Comparison of ENCODE assay signal across 8 cellular contexts in the genomic region with DNA sequence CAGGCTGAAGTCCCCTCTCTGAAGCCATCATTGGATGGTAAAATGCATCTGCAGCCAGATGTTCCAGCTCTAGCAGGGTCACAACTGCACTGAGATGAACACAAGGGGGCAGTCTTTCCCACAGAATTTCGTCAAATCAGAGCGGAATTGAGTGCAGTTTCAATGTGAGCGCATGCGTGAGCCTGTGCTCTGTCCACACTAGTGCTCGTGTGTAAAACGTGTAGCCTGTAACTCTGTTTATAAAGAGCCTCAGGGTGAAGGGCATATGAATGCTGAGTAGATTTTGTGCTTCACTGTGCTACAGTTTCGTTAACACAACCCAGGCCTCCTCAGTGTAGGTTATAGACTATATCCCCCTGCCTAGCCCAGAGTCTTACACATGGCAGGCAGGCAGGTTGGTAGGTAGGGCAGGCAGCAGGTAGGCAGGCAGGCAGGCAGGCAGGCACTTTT.
A peak's percentile ranks its signal among the peaks of the same experiment; 100 is the strongest.
DNase-seq lines count a peak whose midpoint lies in the region; TF ChIP-seq lines count a peak whose summit lies in the region.

No MANE protein-coding gene starts in this region.

- H3K4me1 ChIP-seq in OCI-LY3 (ENCODE audit: low read length) (peaks cover 11% of the 10 kb centered on the region), fibroblast of lung (ENCODE audit: control insufficient read depth, extremely low read depth, insufficient read depth, low read length) (no peaks in the 10 kb centered on the region), neural progenitor cell (no peaks in the 10 kb centered on the region)

- peak; percentile 57 for TF ChIP-seq CTCF in GM20000 (IDR thresholded peaks at IDR 0.05; ENCODE audit: extremely low read depth, missing control alignments)
- peak; percentile 61 for TF ChIP-seq CTCF in HL-60 (IDR thresholded peaks at IDR 0.05; ENCODE audit: insufficient read depth, low read length)
- TF ChIP-seq CTCF in OCI-LY3 (IDR thresholded peaks at IDR 0.05; ENCODE audit: low read depth, low read length): peak; percentile 87
- TF ChIP-seq CTCF in fibroblast of lung (conservative IDR thresholded peaks at IDR 0.05 in 1 of 2, IDR thresholded peaks at IDR 0.05 in 1 of 2; ENCODE audit: low read depth in 1 of 2, low read length in 2 of 2): peak; percentile 76 to 88
- TF ChIP-seq CTCF in neural progenitor cell (IDR thresholded peaks at IDR 0.05): peak; percentile 82

- H3K4me1 Mint-ChIP-seq in neural progenitor cell: no peaks in the 10 kb centered on the region

- no peaks in the 10 kb centered on the region for H3K27me3 ChIP-seq in HL-60 (ENCODE audit: insufficient read depth, poor library complexity, severe bottlenecking)
- no peaks in the 10 kb centered on the region for H3K27me3 ChIP-seq in OCI-LY3 (ENCODE audit: low read depth, low read length)
- no peaks in the 10 kb centered on the region for H3K27me3 ChIP-seq in fibroblast of lung (ENCODE audit: control insufficient read depth, insufficient read depth, low read length)
- H3K27me3 ChIP-seq in neural progenitor cell: no peaks in the 10 kb centered on the region

- H3K79me2 ChIP-seq in OCI-LY3 (ENCODE audit: low read length) (no peaks in the 10 kb centered on the region), fibroblast of lung (ENCODE audit: control insufficient read depth, insufficient read depth, low read length) (no peaks in the 10 kb centered on the region), neural progenitor cell (ENCODE audit: low read depth) (no peaks in the 10 kb centered on the region)

- H3K36me3 ChIP-seq in OCI-LY3 (replicated peaks; ENCODE audit: low read depth, low read length) (no peaks in the 10 kb centered on the region), fibroblast of lung (ENCODE audit: control insufficient read depth, insufficient read depth, low read length) (no peaks in the 10 kb centered on the region), neural progenitor cell (no peaks in the 10 kb centered on the region)

- peak overlapping the region; percentile 88 for H3K4me2 ChIP-seq in OCI-LY3 (ENCODE audit: low read length)
- H3K4me2 ChIP-seq in fibroblast of lung (ENCODE audit: extremely low read depth, insufficient read depth, low read length): peak overlapping the region; percentile 44
- H3K4me2 ChIP-seq in neural progenitor cell: peak overlapping the region; percentile 59

- H3K27ac ChIP-seq in HL-60 (replicated peaks) (no peak overlapping the region), OCI-LY3 (ENCODE audit: low read length) (no peak overlapping the region), fibroblast of lung (ENCODE audit: insufficient read depth, low read length) (no peak overlapping the region), neural progenitor cell (no peak overlapping the region), substantia nigra (ENCODE audit: low read depth, low read length, poor library complexity, severe bottlenecking) (no peak overlapping the region)

- DNase-seq in DMS 273 treated with DMSO at 0.1 percent for 48 hours (lab: John Stamatoyannopoulos, UW) (peak; percentile 5), GM20000 (ENCODE audit: low spot score) (peak; percentile 66), HL-60 (ENCODE audit: low read depth in 1 of 2, low spot score in 1 of 2) (peak; percentile 55 to 77), activated T-cell treated with anti-CD3 and anti-CD28 coated beads for 4 hours (peak; percentile 63), fibroblast of lung (ENCODE audit: low read depth in 2 of 2) (peak; percentile 54 to 88), neural progenitor cell (ENCODE audit: low spot score) (peak; percentile 87), substantia nigra (lab: John Stamatoyannopoulos, UW) (peak in 42 of 49 donors; percentile 4 to 78 (median 54))

- H3K27me3 Mint-ChIP-seq in neural progenitor cell (ENCODE audit: insufficient read depth, low read depth): no peaks in the 10 kb centered on the region

- H3F3A ChIP-seq in neural progenitor cell (ENCODE audit: low read depth): no peaks in the 10 kb centered on the region

- H3K9me3 ChIP-seq in OCI-LY3 (ENCODE audit: insufficient read depth, low read length) (no peaks in the 10 kb centered on the region), fibroblast of lung (ENCODE audit: control insufficient read depth, insufficient read depth, low read depth, low read length) (no peaks in the 10 kb centered on the region), neural progenitor cell (ENCODE audit: low read depth) (no peaks in the 10 kb centered on the region)

- H3K27ac Mint-ChIP-seq in neural progenitor cell: no peak overlapping the region

- no peaks in the 10 kb centered on the region for H3K9me3 Mint-ChIP-seq in neural progenitor cell

- no peaks in the 10 kb centered on the region for H3K36me3 Mint-ChIP-seq in neural progenitor cell

- H4K20me1 ChIP-seq in OCI-LY3 (ENCODE audit: insufficient read depth, low read length) (no peaks in the 10 kb centered on the region), fibroblast of lung (ENCODE audit: control insufficient read depth, extremely low read depth, insufficient read depth, low read length) (no peaks in the 10 kb centered on the region), neural progenitor cell (ENCODE audit: low read depth) (no peaks in the 10 kb centered on the region)

- H2AFZ ChIP-seq in OCI-LY3 (ENCODE audit: low read depth, low read length) (peak overlapping the region; percentile 97), fibroblast of lung (ENCODE audit: low read length) (peak overlapping the region; percentile 43), neural progenitor cell (replicated peaks) (peak overlapping the region; percentile 73)

- H3K4me3 ChIP-seq in HL-60 (replicated peaks; ENCODE audit: insufficient read depth, low read length) (no peak overlapping the region), OCI-LY3 (ENCODE audit: low read length) (peak overlapping the region; percentile 79), fibroblast of lung (replicated peaks in 1 of 4; ENCODE audit: control extremely low read depth in 1 of 4, insufficient read depth in 1 of 4, low read depth in 3 of 4, low read length in 4 of 4) (peak overlapping the region in 1 of 4 experiments; percentile 32), neural progenitor cell (peak overlapping the region; percentile 5)

- H3K4me3 Mint-ChIP-seq in neural progenitor cell: peak overlapping the region; percentile 9

- H3K9ac ChIP-seq in OCI-LY3 (ENCODE audit: low read length): peak overlapping the region; percentile 47
- H3K9ac ChIP-seq in fibroblast of lung (ENCODE audit: insufficient read depth, low read length): no peak overlapping the region
- H3K9ac ChIP-seq in neural progenitor cell: no peak overlapping the region

Comparison
In these comparisons a context has a peak if more than half of its experiments do, and no peak if none do; other contexts are left out.
1. DNase-seq: peak in every context shown above with its lines; median percentile 87 in neural progenitor cell; 71 in fibroblast of lung; 66 in GM20000; 66 in HL-60; 63 in activated T-cell treated with anti-CD3 and anti-CD28 coated beads for 4 hours; 54 in substantia nigra; 5 in DMS 273 treated with DMSO at 0.1 percent for 48 hours.
2. H2AFZ ChIP-seq: peak in every context shown above with its lines; median percentile 97 in OCI-LY3; 73 in neural progenitor cell; 43 in fibroblast of lung.